Comparison of ENCODE assay signal across 7 cellular contexts in genomic region chr10:99731296-99732032, GRCh38. TPM values are rescaled to one million over a fixed set of nuclear protein-coding genes. Genes with fewer than 3 reads are reported as not detected.
DNase-seq lines count a peak whose midpoint lies in the region; ATAC-seq and TF ChIP-seq lines count a peak whose summit lies in the region.

No MANE protein-coding gene starts in this region.

- H3K4me1 Mint-ChIP-seq in brain (peaks cover 50% of the 10 kb centered on the region), mesothelial cell of epicardium (peaks cover 12% of the 10 kb centered on the region)

- H3K4me3 Mint-ChIP-seq in brain (peak overlapping the region; percentile 99 to 100 (median 100)), mesothelial cell of epicardium (peak overlapping the region; percentile 99)

- H3K27me3 Mint-ChIP-seq in brain, result peaks cover 10% of the 10 kb centered on the region
- no peaks in the 10 kb centered on the region for H3K27me3 Mint-ChIP-seq in mesothelial cell of epicardium (ENCODE audit: low read depth)

- in situ Hi-C loops in ACHN (cut with HindIII; ENCODE audit: low pct_ligation_motif_present, low pct_unique_long_range_greater_than_20kb, low sequenced_read_pairs), result no loop called here

- no peaks in the 10 kb centered on the region for H3K9me3 Mint-ChIP-seq in brain
- no peaks in the 10 kb centered on the region for H3K9me3 Mint-ChIP-seq in mesothelial cell of epicardium

- peak overlapping the region; percentile 94 to 100 (median 99) for H3K27ac Mint-ChIP-seq in brain
- H3K27ac Mint-ChIP-seq in mesothelial cell of epicardium, result peak overlapping the region; percentile 99

- H3K36me3 Mint-ChIP-seq in brain (peaks cover 38% of the 10 kb centered on the region), mesothelial cell of epicardium (peaks cover 12% of the 10 kb centered on the region)

- TF ChIP-seq CTCF in brain (conservative IDR thresholded peaks at IDR 0.05) (no peak), mesothelial cell of epicardium (IDR thresholded peaks at IDR 0.05; ENCODE audit: unreplicated experiment) (no peak)

- ATAC-seq in GM18870 (IDR thresholded peaks at IDR 0.05; ENCODE audit: unreplicated experiment), result peak; percentile 40
- ATAC-seq in HG03571 (IDR thresholded peaks at IDR 0.05; ENCODE audit: unreplicated experiment), result peak; percentile 30

- DNase-seq in mesothelial cell of epicardium (ENCODE audit: low spot score in 2 of 2, unreplicated experiment in 2 of 2), result no peak
- no peak for DNase-seq in NCI-H146 treated with DMSO at 0.1 percent for 48 hours (lab: John Stamatoyannopoulos, UW; ENCODE audit: unreplicated experiment)
- DNase-seq in ACHN, result no peak
- no peak for DNase-seq in islet precursor cell

RNA-seq across cellular contexts. Expression of gene COX15, which starts 0.5 kb away (rescaled TPM):
- polyA plus RNA-seq in brain (ENCODE audit: insufficient read depth, low read depth, low replicate concordance), result 26.0 TPM
- 52.0 to 53.0 TPM (median 52.6 TPM) in 3 replicates for total RNA-seq in mesothelial cell of epicardium

RNA-seq across cellular contexts. Expression of gene CUTC, which starts 0.6 kb away (rescaled TPM):
- 16.2 TPM for polyA plus RNA-seq in brain (ENCODE audit: insufficient read depth, low read depth, low replicate concordance)
- 10.4 to 13.3 TPM (median 10.6 TPM) in 3 replicates for total RNA-seq in mesothelial cell of epicardium

RNA-seq across cellular contexts. Expression of gene ABCC2, which starts 51.0 kb away (rescaled TPM):
- not detected for polyA plus RNA-seq in brain (ENCODE audit: insufficient read depth, low read depth, low replicate concordance)
- 0.71 to 0.87 TPM (median 0.79 TPM) in 3 replicates for total RNA-seq in mesothelial cell of epicardium
